In the genomic region with DNA sequence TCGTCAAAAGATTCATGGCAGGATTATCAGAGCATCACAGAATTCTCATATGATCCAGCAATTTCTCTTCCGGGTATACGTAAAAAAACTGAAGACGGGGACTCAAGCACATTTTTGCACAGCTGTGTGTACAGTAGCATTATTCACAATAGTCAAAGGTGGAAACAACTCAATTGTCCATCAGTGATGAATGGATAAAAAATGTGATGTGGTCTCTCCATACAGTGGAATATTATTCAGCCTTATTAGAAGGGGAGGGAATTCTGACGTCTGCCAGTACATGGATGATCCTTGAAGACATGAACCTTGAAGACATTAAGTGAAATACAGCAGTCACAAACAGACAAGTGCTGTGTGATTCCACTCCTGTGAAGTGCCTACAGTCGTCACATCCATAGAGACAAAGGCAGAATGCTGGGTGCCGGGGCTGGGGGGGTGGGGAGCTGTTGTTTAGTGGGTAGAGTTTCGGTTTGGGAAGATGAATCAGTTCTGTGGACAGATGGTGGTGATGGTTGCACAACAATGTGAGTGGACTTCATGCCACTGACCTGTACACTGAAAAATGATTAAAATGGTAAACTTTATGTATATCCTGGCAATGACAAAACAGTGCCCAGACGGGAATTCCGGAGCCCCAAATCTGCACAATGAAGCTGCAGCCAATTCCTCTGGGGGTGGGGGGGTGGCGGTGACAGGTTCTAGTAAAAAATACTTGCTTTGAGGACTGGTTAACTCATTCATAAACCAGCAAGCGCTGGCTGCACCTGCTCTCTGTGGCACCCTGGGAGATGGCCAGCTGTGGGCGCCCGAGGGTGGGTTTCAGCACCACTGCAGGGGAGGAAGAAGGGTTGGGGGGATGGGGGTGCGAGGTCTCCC, we compare ENCODE assay signal across 13 cellular contexts.
DNase-seq lines count a peak whose midpoint lies in the region; ATAC-seq and TF ChIP-seq lines count a peak whose summit lies in the region.
"Had no signal": no experiment of that assay in that cellular context is flagged by ENCODE, and none has a peak within 500 bp of the region (broad histone marks: within the 10 kb centered on the region; RNA-seq: fewer than 3 reads in every experiment).

No MANE protein-coding gene starts in this region.

- intact Hi-C loops in PC-3 (cut with micrococcal nuclease) (no loop called here), ascending aorta (cut with DNase I) (no loop called here)

- H3F3A ChIP-seq in PC-3 (ENCODE audit: low read length, unreplicated experiment): peaks cover 4% of the 10 kb centered on the region

- no peaks in the 10 kb centered on the region for H3K9me3 ChIP-seq in PC-3 (ENCODE audit: low read length)
- no peaks in the 10 kb centered on the region for H3K9me3 ChIP-seq in ascending aorta
- H3K9me3 ChIP-seq: left ventricle myocardium inferior, prostate gland, uterus had no signal

- H4K20me1 ChIP-seq in PC-3 (ENCODE audit: low read length): no peaks in the 10 kb centered on the region

- CTCF ChIA-PET in PC-3 (lab: Charles Lee): interaction anchor here (0.6 to 1.2 kb wide), 2 partner anchors 187 to 227 kb away, joined by 3 read pairs; partner anchors contain the start of gene ODC1

- POLR2A ChIA-PET in PC-3 (lab: Charles Lee; ENCODE audit: unreplicated experiment): interaction anchor here (0.6 kb wide), 1 partner anchor 214 kb away, joined by 3 read pairs; no protein-coding TSS in a partner anchor

- ATAC-seq in PC-3: peak; percentile 66
- ATAC-seq in HG02759 (IDR thresholded peaks at IDR 0.05; ENCODE audit: unreplicated experiment): no peak
- ATAC-seq in HG03135 (IDR thresholded peaks at IDR 0.05; ENCODE audit: unreplicated experiment): no peak

- TF ChIP-seq CTCF in PC-3 (conservative IDR thresholded peaks at IDR 0.05; ENCODE audit: low read depth, low read length) (peak; percentile 55), fibroblast of mammary gland (conservative IDR thresholded peaks at IDR 0.05; ENCODE audit: control insufficient read depth, insufficient read depth, low read depth, low read length) (no peak), ascending aorta (IDR thresholded peaks at IDR 0.05) (no peak)

- no peaks in the 10 kb centered on the region for H3K36me3 ChIP-seq in PC-3 (ENCODE audit: low read depth, low read length)
- no peaks in the 10 kb centered on the region for H3K36me3 ChIP-seq in ascending aorta
- H3K36me3 ChIP-seq: left ventricle myocardium inferior, prostate gland, uterus had no signal

- peak overlapping the region; percentile 36; the same call in 1 of the 2 replicates for H2AFZ ChIP-seq in PC-3 (ENCODE audit: low read length)

- H3K79me2 ChIP-seq in PC-3 (ENCODE audit: low read length): no peaks in the 10 kb centered on the region

- no TSS peak for BruUV-seq in PC-3 (replicated peaks; lab: Mats Ljungman, UMichigan)

- no peaks in the 10 kb centered on the region for H3K9me2 ChIP-seq in PC-3 (replicated peaks; ENCODE audit: low read length)

- peak overlapping the region; percentile 37 for H3K9ac ChIP-seq in PC-3 (ENCODE audit: low read length)

- H3K4me2 ChIP-seq in PC-3 (ENCODE audit: low read length): peak overlapping the region; percentile 72

- H3K27ac ChIP-seq in PC-3 (ENCODE audit: low read length): peak overlapping the region; percentile 88
- no peak overlapping the region for H3K27ac ChIP-seq in ascending aorta
- H3K27ac ChIP-seq: left ventricle myocardium inferior, prostate gland, uterus had no signal

- DNase-seq in A172 (ENCODE audit: low spot score) (peak; percentile 74), GM04503 (ENCODE audit: low read depth) (peak; percentile 45), PC-3 (peak; percentile 90), fibroblast of mammary gland (ENCODE audit: low read depth) (peak; percentile 79), occipital lobe (lab: John Stamatoyannopoulos, UW) (no peak), ascending aorta (ENCODE audit: low spot score in 2 of 2) (no peak)
- DNase-seq: CD4-positive, CD25-positive, alpha-beta regulatory T cell; left ventricle myocardium inferior; NCI-H524 treated with DMSO at 0.1 percent for 48 hours; uterus had no signal

- H3K4me1 ChIP-seq in PC-3 (ENCODE audit: insufficient read depth, low read length): peaks cover 36% of the 10 kb centered on the region
- H3K4me1 ChIP-seq in ascending aorta: no peaks in the 10 kb centered on the region
- H3K4me1 ChIP-seq: prostate gland, uterus had no signal

- no peaks in the 10 kb centered on the region for H3K27me3 ChIP-seq in PC-3 (ENCODE audit: low read length)
- no peaks in the 10 kb centered on the region for H3K27me3 ChIP-seq in ascending aorta
- H3K27me3 ChIP-seq: uterus had no signal

- peak overlapping the region; percentile 38; the same call in 1 of the 2 replicates for H3K4me3 ChIP-seq in PC-3 (ENCODE audit: low read length)
- H3K4me3 ChIP-seq in fibroblast of mammary gland (ENCODE audit: control insufficient read depth, low read depth, low read length): no peak overlapping the region
- no peak overlapping the region for H3K4me3 ChIP-seq in ascending aorta
- H3K4me3 ChIP-seq: left ventricle myocardium inferior, prostate gland, uterus had no signal

Comparison
In these comparisons a context has a peak if more than half of its experiments do, and no peak if none do; other contexts are left out.
1. DNase-seq: peak in A172 (single experiment), GM04503 (single experiment), PC-3 (single experiment) and fibroblast of mammary gland (single experiment); none in occipital lobe (single experiment) and ascending aorta (0 of 2).